Comparison of ENCODE assay signal across 8 cellular contexts in the genomic region with DNA sequence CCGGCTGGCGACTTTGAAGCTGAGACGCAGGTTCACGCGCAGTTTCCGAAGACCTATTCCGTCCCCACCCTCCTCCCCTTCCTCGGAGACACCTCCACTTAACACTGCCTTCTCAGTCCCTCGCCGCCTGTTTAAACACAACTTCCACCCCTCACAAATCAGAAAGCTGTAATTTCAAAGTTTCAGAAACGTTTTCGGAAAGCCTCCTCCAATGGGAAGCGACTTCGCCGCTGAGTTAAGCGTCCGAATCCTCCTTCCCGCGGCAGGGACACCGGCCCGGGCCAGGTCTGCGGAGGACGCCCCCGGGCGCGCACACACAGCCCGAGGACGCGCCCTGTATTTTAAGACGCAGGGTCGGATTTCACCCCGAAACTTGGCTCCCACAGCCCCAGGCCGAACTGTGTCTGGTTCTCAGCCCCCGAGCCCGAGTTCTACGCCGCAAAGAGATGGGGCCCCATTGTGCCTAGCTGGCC. TPM values are rescaled to one million over a fixed set of nuclear protein-coding genes. Genes with fewer than 3 reads are reported as not detected.
A peak's percentile ranks its signal among the peaks of the same experiment; 100 is the strongest.
DNase-seq lines count a peak whose midpoint lies in the region; ATAC-seq, FAIRE-seq and TF ChIP-seq lines count a peak whose summit lies in the region.

No MANE protein-coding gene starts in this region.

- 0 to 2% (median 1%) methylated on average over 37 of the region's 37 CpGs for WGBS in spleen, 5 donors

- H3K27ac Mint-ChIP-seq in astrocyte (ENCODE audit: unreplicated experiment), result peak overlapping the region; percentile 91

- H3K27ac ChIP-seq in astrocyte (ENCODE audit: low read depth, low read length) (peak overlapping the region; percentile 24), spleen (peak overlapping the region; percentile 13 to 81 (median 70))

- TF ChIP-seq CTCF in astrocyte (IDR thresholded peaks at IDR 0.05; ENCODE audit: insufficient read depth, low read depth, low read length) (no peak), spleen (IDR thresholded peaks at IDR 0.05 in 8 of 11, conservative IDR thresholded peaks at IDR 0.05 in 3 of 11) (no peak)

- H3K27me3 ChIP-seq in astrocyte (ENCODE audit: insufficient read depth, low read length), result peaks cover 21% of the 10 kb centered on the region
- peaks cover 0 to 65% (median 17%) of the 10 kb centered on the region in 7 donors for H3K27me3 ChIP-seq in spleen (replicated peaks in 1 of 7)

- peaks cover 3% of the 10 kb centered on the region for H4K20me1 ChIP-seq in astrocyte (ENCODE audit: insufficient read depth, low read length)

- TF ChIP-seq POLR2A in spleen (IDR thresholded peaks at IDR 0.05), result peak in 1 of 3 donors; percentile 16

- H3K36me3 Mint-ChIP-seq in astrocyte (ENCODE audit: low read depth, unreplicated experiment), result no peaks in the 10 kb centered on the region

- peaks cover 7% of the 10 kb centered on the region for H3K9me3 Mint-ChIP-seq in astrocyte (ENCODE audit: unreplicated experiment)

- intact Hi-C loops in spleen (cut with DNase I; ENCODE audit: low total_unique reads), result no loop called here

- peak overlapping the region; percentile 62 for H3K9ac ChIP-seq in astrocyte (ENCODE audit: low read length)

- H3K9me3 ChIP-seq in astrocyte (ENCODE audit: insufficient read depth, low read depth, low read length) (no peaks in the 10 kb centered on the region), spleen (peaks cover 0 to 7% (median 0%) of the 10 kb centered on the region in 8 donors)

- FAIRE-seq in astrocyte (lab: Jason Lieb, UNC), result no peak

- peaks cover 30% of the 10 kb centered on the region for H3K27me3 Mint-ChIP-seq in astrocyte (ENCODE audit: low read depth, unreplicated experiment)

- H3K4me1 ChIP-seq in astrocyte (ENCODE audit: insufficient read depth, low read length) (peaks cover 6% of the 10 kb centered on the region), spleen (peaks cover 0 to 43% (median 17%) of the 10 kb centered on the region in 6 donors)

- DNase-seq in Jurkat, Clone E6-1 (ENCODE audit: low read depth, low spot score), result peak; percentile 60
- peak; percentile 26 for DNase-seq in astrocyte (ENCODE audit: low read depth)
- DNase-seq in iris pigment epithelial cell (ENCODE audit: low read depth), result peak; percentile 3
- DNase-seq in spleen, result peak; percentile 82
- no peak for DNase-seq in SHP77 (lab: John Stamatoyannopoulos, UW)
- DNase-seq in NCI-H345 (lab: John Stamatoyannopoulos, UW), result no peak

- H3K4me3 ChIP-seq in Jurkat, Clone E6-1 (ENCODE audit: low read length), result peak overlapping the region; percentile 52
- peak overlapping the region; percentile 66 for H3K4me3 ChIP-seq in astrocyte (ENCODE audit: insufficient read depth, low read depth, low read length)
- H3K4me3 ChIP-seq in spleen, result peak overlapping the region; percentile 53 to 77 (median 66)

- H3K36me3 ChIP-seq in astrocyte (ENCODE audit: insufficient read depth, low read length), result no peaks in the 10 kb centered on the region
- H3K36me3 ChIP-seq in spleen, result no peaks in the 10 kb centered on the region

- H3K4me3 Mint-ChIP-seq in astrocyte (ENCODE audit: unreplicated experiment), result peak overlapping the region; percentile 89

- H2AFZ ChIP-seq in astrocyte (ENCODE audit: low read depth, low read length), result peak overlapping the region; percentile 85

- peak overlapping the region; percentile 92 for H3K4me2 ChIP-seq in astrocyte (ENCODE audit: low read length)

- ATAC-seq in GM19372 (IDR thresholded peaks at IDR 0.05; ENCODE audit: low read depth, unreplicated experiment) (peak; percentile 37), GM19452 (IDR thresholded peaks at IDR 0.05; ENCODE audit: unreplicated experiment) (no peak)

- peaks cover 8% of the 10 kb centered on the region for H3K4me1 Mint-ChIP-seq in astrocyte (ENCODE audit: low read depth, unreplicated experiment)

- H3K79me2 ChIP-seq in astrocyte (ENCODE audit: insufficient read depth, low read length), result peaks cover 3% of the 10 kb centered on the region

RNA-seq across cellular contexts. Expression of gene LRRN1, which starts 0.6 kb away (rescaled TPM):
- 5.3 TPM for polyA plus RNA-seq in Jurkat, Clone E6-1 (2012; ENCODE audit: insufficient read depth, insufficient read length)
- total RNA-seq in astrocyte (17.4 and 35.6 TPM in 2 replicates), spleen (1 to 10 TPM; 2.9 to 8.0 (median 4.1) TPM)
- 1 to 10 TPM in 1 of 3 donors, under 1 TPM in 2; 0.20 to 1.1 (median 0.35) TPM for polyA plus RNA-seq in spleen

Comparison
In these comparisons a context has a peak if more than half of its experiments do, and no peak if none do; other contexts are left out.
1. DNase-seq: peak in Jurkat, Clone E6-1 (single experiment), astrocyte (single experiment), iris pigment epithelial cell (single experiment) and spleen (single experiment); none in SHP77 (0 of 2) and NCI-H345 (single experiment).
2. Peak in every context shown above with its lines, with median percentiles within 50 percentile points of each other: H3K4me3 ChIP-seq.